ENCODE assay signal across 13 cellular contexts in genomic region chr13:81393110-81393509, GRCh38.
A peak's percentile ranks its signal among the peaks of the same experiment; 100 is the strongest.
DNase-seq lines count a peak whose midpoint lies in the region; ATAC-seq and TF ChIP-seq lines count a peak whose summit lies in the region.
"Had no signal": no experiment of that assay in that cellular context is flagged by ENCODE, and none has a peak within 500 bp of the region (broad histone marks: within the 10 kb centered on the region; RNA-seq: fewer than 3 reads in every experiment).

No MANE protein-coding gene starts in this region.

- H3K27ac ChIP-seq in H9 (ENCODE audit: insufficient read length, low read depth, low read length) (no peak overlapping the region), PC-3 (ENCODE audit: low read length) (no peak overlapping the region), hepatocyte (peak overlapping the region; percentile 4), neural progenitor cell (peak overlapping the region; percentile 23)
- H3K27ac ChIP-seq: 22Rv1, GM23248 had no signal

- H3K79me2 ChIP-seq in H9 (ENCODE audit: insufficient read depth, low read length) (no peaks in the 10 kb centered on the region), PC-3 (ENCODE audit: low read length) (no peaks in the 10 kb centered on the region), hepatocyte (no peaks in the 10 kb centered on the region), neural progenitor cell (ENCODE audit: low read depth) (no peaks in the 10 kb centered on the region)

- ATAC-seq in PC-3, result peak; percentile 87
- no peak for ATAC-seq in natural killer cell treated with Interleukin-12 subunit alpha and Interleukin-12 subunit beta and Interleukin-15 and Interleukin-18, amount 100 ng/mL, for 72 hours
- no peak for ATAC-seq in T-helper 17 cell
- ATAC-seq in GM18868 (IDR thresholded peaks at IDR 0.05; ENCODE audit: unreplicated experiment), result no peak

- no peak overlapping the region for H3K4me3 Mint-ChIP-seq in H9
- H3K4me3 Mint-ChIP-seq in neural progenitor cell, result no peak overlapping the region
- H3K4me3 Mint-ChIP-seq in natural killer cell treated with Interleukin-12 subunit alpha and Interleukin-12 subunit beta and Interleukin-15 and Interleukin-18, amount 100 ng/mL, for 72 hours, result no peak overlapping the region
- H3K4me3 Mint-ChIP-seq in T-helper 17 cell, result no peak overlapping the region
- H3K4me3 Mint-ChIP-seq: CD14-positive monocyte; CD8-positive, alpha-beta memory T cell had no signal

- H3K18ac ChIP-seq in H9 (ENCODE audit: insufficient read length, low read depth, low read length), result no peak overlapping the region

- H3K27ac Mint-ChIP-seq in H9 (peak overlapping the region; percentile 59 to 68 (median 60); a peak in 4 of 7 replicates), neural progenitor cell (no peak overlapping the region), T-helper 17 cell (no peak overlapping the region)
- H3K27ac Mint-ChIP-seq in natural killer cell treated with Interleukin-12 subunit alpha and Interleukin-12 subunit beta and Interleukin-15 and Interleukin-18, amount 100 ng/mL, for 72 hours, result no peak overlapping the region
- H3K27ac Mint-ChIP-seq: CD14-positive monocyte; CD8-positive, alpha-beta memory T cell had no signal

- H3K36me3 ChIP-seq in PC-3 (ENCODE audit: low read depth, low read length), result no peaks in the 10 kb centered on the region
- H3K36me3 ChIP-seq in hepatocyte (replicated peaks; ENCODE audit: insufficient read depth, low read depth), result no peaks in the 10 kb centered on the region
- no peaks in the 10 kb centered on the region for H3K36me3 ChIP-seq in neural progenitor cell

- H3K27me3 ChIP-seq in H9 (ENCODE audit: insufficient read depth, low read length) (no peaks in the 10 kb centered on the region), PC-3 (ENCODE audit: low read length) (no peaks in the 10 kb centered on the region), hepatocyte (no peaks in the 10 kb centered on the region), neural progenitor cell (no peaks in the 10 kb centered on the region)

- H2BK15ac ChIP-seq in H9 (ENCODE audit: low read depth, low read length), result no peak overlapping the region

- H3K4me1 ChIP-seq in H9 (ENCODE audit: insufficient read depth, low read length) (peaks cover 3% of the 10 kb centered on the region; the same call in 1 of the 2 replicates), PC-3 (ENCODE audit: insufficient read depth, low read length) (peaks cover 5% of the 10 kb centered on the region; the same call in 1 of the 2 replicates), hepatocyte (ENCODE audit: insufficient read depth) (peaks cover 4% of the 10 kb centered on the region), neural progenitor cell (peaks cover 29% of the 10 kb centered on the region)

- H2AFZ ChIP-seq in H9 (ENCODE audit: low read length) (no peak overlapping the region), PC-3 (ENCODE audit: low read length) (no peak overlapping the region), hepatocyte (peak overlapping the region; percentile 3), neural progenitor cell (replicated peaks) (no peak overlapping the region)
- H2AFZ ChIP-seq: GM23248 had no signal

- H3K36me3 Mint-ChIP-seq in H9 (ENCODE audit: insufficient read depth in 1 of 3, low read depth in 3 of 3) (no peaks in the 10 kb centered on the region), neural progenitor cell (no peaks in the 10 kb centered on the region), T-helper 17 cell (ENCODE audit: low read depth) (no peaks in the 10 kb centered on the region)
- no peaks in the 10 kb centered on the region for H3K36me3 Mint-ChIP-seq in natural killer cell treated with Interleukin-12 subunit alpha and Interleukin-12 subunit beta and Interleukin-15 and Interleukin-18, amount 100 ng/mL, for 72 hours
- H3K36me3 Mint-ChIP-seq: CD14-positive monocyte; CD8-positive, alpha-beta memory T cell had no signal

- H4K91ac ChIP-seq in H9 (ENCODE audit: insufficient read length, low read depth, low read length), result no peak overlapping the region

- no peak overlapping the region for H2BK20ac ChIP-seq in H9 (ENCODE audit: low read depth, low read length, poor library complexity, severe bottlenecking)

- no peak overlapping the region for H2BK120ac ChIP-seq in H9 (ENCODE audit: low read depth, low read length, poor library complexity, severe bottlenecking)

- H2BK5ac ChIP-seq in H9 (ENCODE audit: insufficient read length, low read length), result no peak overlapping the region

- H3K9me3 Mint-ChIP-seq in H9, result no peaks in the 10 kb centered on the region; a peak in 2 of 5 replicates
- H3K9me3 Mint-ChIP-seq in neural progenitor cell, result no peaks in the 10 kb centered on the region
- H3K9me3 Mint-ChIP-seq in natural killer cell treated with Interleukin-12 subunit alpha and Interleukin-12 subunit beta and Interleukin-15 and Interleukin-18, amount 100 ng/mL, for 72 hours, result peaks cover 17% of the 10 kb centered on the region

- no peaks in the 10 kb centered on the region for H3K23me2 ChIP-seq in H9 (ENCODE audit: insufficient read length, low read depth, low read length, poor library complexity, severe bottlenecking)

- no peak overlapping the region for H3T11ph ChIP-seq in H9 (ENCODE audit: low read length)

- H3K4me3 ChIP-seq in PC-3 (ENCODE audit: low read length) (no peak overlapping the region), hepatocyte (no peak overlapping the region), neural progenitor cell (no peak overlapping the region)
- H3K4me3 ChIP-seq: GM23248 had no signal

- WGBS in H9 (ENCODE audit: extremely low coverage, insufficient read length, low lambda C conversion rate), result no CpG with 5 or more reads among the region's 3 CpGs
- 73% methylated on average over 3 of the region's 3 CpGs for WGBS in hepatocyte (ENCODE audit: low lambda C conversion rate, missing lambda C conversion rate)

- H2BK12ac ChIP-seq in H9 (ENCODE audit: insufficient read length, low read depth, low read length), result no peak overlapping the region

- H3F3A ChIP-seq in PC-3 (ENCODE audit: low read length, unreplicated experiment), result no peaks in the 10 kb centered on the region
- peaks cover 6% of the 10 kb centered on the region for H3F3A ChIP-seq in neural progenitor cell (ENCODE audit: low read depth)

- H3K14ac ChIP-seq in H9 (ENCODE audit: insufficient read depth, low read length), result no peak overlapping the region

- peaks cover 33 to 35% of the 10 kb centered on the region in 2 experiments for H3K4me1 Mint-ChIP-seq in H9
- H3K4me1 Mint-ChIP-seq in neural progenitor cell, result peaks cover 8% of the 10 kb centered on the region
- H3K4me1 Mint-ChIP-seq in natural killer cell treated with Interleukin-12 subunit alpha and Interleukin-12 subunit beta and Interleukin-15 and Interleukin-18, amount 100 ng/mL, for 72 hours (ENCODE audit: low read depth in 2 of 2), result no peaks in the 10 kb centered on the region
- H3K4me1 Mint-ChIP-seq in T-helper 17 cell, result no peaks in the 10 kb centered on the region
- H3K4me1 Mint-ChIP-seq: CD14-positive monocyte; CD8-positive, alpha-beta memory T cell had no signal

- no peak overlapping the region for H3K23ac ChIP-seq in H9 (ENCODE audit: insufficient read length, low read depth, low read length)

- H3K9ac ChIP-seq in H9 (ENCODE audit: extremely low read depth, insufficient read length, low read length), result no peak overlapping the region
- no peak overlapping the region for H3K9ac ChIP-seq in PC-3 (ENCODE audit: low read length)
- H3K9ac ChIP-seq in neural progenitor cell, result no peak overlapping the region
- H3K9ac ChIP-seq: GM23248 had no signal

- no peaks in the 10 kb centered on the region for H3K79me1 ChIP-seq in H9 (ENCODE audit: insufficient read depth, low read depth, low read length, poor library complexity, severe bottlenecking)

- no peak overlapping the region for H4K5ac ChIP-seq in H9 (ENCODE audit: insufficient read length, low read depth, low read length)

- no peak for DNase-seq in H9
- DNase-seq in PC-3, result peak; percentile 11
- no peak for DNase-seq in hepatocyte (ENCODE audit: low spot score)
- no peak for DNase-seq in neural progenitor cell (ENCODE audit: low spot score)
- DNase-seq in natural killer cell treated with Interleukin-12 subunit alpha and Interleukin-12 subunit beta and Interleukin-15 and Interleukin-18, amount 100 ng/mL, for 72 hours (ENCODE audit: low spot score), result no peak
- DNase-seq in T-helper 17 cell, result no peak
- no peak for DNase-seq in T-helper 2 cell
- DNase-seq: CD8-positive, alpha-beta memory T cell; GF-D8; GM23248 had no signal

- H2AK5ac ChIP-seq in H9 (ENCODE audit: insufficient read length, low read length), result no peak overlapping the region

- CTCF ChIA-PET in PC-3 (lab: Charles Lee), result no interaction called here

- H3K9me3 ChIP-seq in H9 (ENCODE audit: control insufficient read depth, low read depth, low read length) (no peaks in the 10 kb centered on the region), PC-3 (ENCODE audit: low read length) (no peaks in the 10 kb centered on the region), hepatocyte (ENCODE audit: low read depth) (no peaks in the 10 kb centered on the region), neural progenitor cell (ENCODE audit: low read depth) (no peaks in the 10 kb centered on the region), T-helper 17 cell (ENCODE audit: control insufficient read depth, low read length, poor library complexity, severe bottlenecking) (no peaks in the 10 kb centered on the region)

- H3K4me2 ChIP-seq in H9 (ENCODE audit: insufficient read depth, insufficient read length, low read length) (no peak overlapping the region), PC-3 (ENCODE audit: low read length) (no peak overlapping the region), hepatocyte (no peak overlapping the region), neural progenitor cell (no peak overlapping the region)

- no TSS peak for BruUV-seq in PC-3 (replicated peaks; lab: Mats Ljungman, UMichigan)

- no peak overlapping the region for H3K56ac ChIP-seq in H9 (ENCODE audit: insufficient read length, low read depth, low read length)

- no peaks in the 10 kb centered on the region for H4K20me1 ChIP-seq in H9 (ENCODE audit: control insufficient read depth, insufficient read depth, insufficient read length)
- H4K20me1 ChIP-seq in PC-3 (ENCODE audit: low read length), result no peaks in the 10 kb centered on the region
- no peaks in the 10 kb centered on the region for H4K20me1 ChIP-seq in hepatocyte (ENCODE audit: insufficient read depth, poor library complexity, severe bottlenecking)
- no peaks in the 10 kb centered on the region for H4K20me1 ChIP-seq in neural progenitor cell (ENCODE audit: low read depth)

- no peak overlapping the region for H3K4ac ChIP-seq in H9 (ENCODE audit: low read depth, low read length)

- TF ChIP-seq CTCF in H9 (conservative IDR thresholded peaks at IDR 0.05), result no peak
- TF ChIP-seq CTCF in PC-3 (conservative IDR thresholded peaks at IDR 0.05; ENCODE audit: low read depth, low read length), result no peak
- TF ChIP-seq CTCF in hepatocyte (IDR thresholded peaks at IDR 0.05; ENCODE audit: poor library complexity), result no peak
- TF ChIP-seq CTCF in neural progenitor cell (IDR thresholded peaks at IDR 0.05), result no peak

- intact Hi-C loops in PC-3 (cut with micrococcal nuclease), result loop anchor here (2.0 to 5.0 kb wide), 2 partner anchors 30 to 91 kb away; no protein-coding TSS in a partner anchor

- H3K9me2 ChIP-seq in PC-3 (replicated peaks; ENCODE audit: low read length) (no peaks in the 10 kb centered on the region), hepatocyte (replicated peaks; ENCODE audit: insufficient read depth) (no peaks in the 10 kb centered on the region)

- H3K27me3 Mint-ChIP-seq in H9 (ENCODE audit: low read depth) (no peaks in the 10 kb centered on the region), neural progenitor cell (ENCODE audit: insufficient read depth, low read depth) (no peaks in the 10 kb centered on the region), T-helper 17 cell (no peaks in the 10 kb centered on the region)
- no peaks in the 10 kb centered on the region for H3K27me3 Mint-ChIP-seq in natural killer cell treated with Interleukin-12 subunit alpha and Interleukin-12 subunit beta and Interleukin-15 and Interleukin-18, amount 100 ng/mL, for 72 hours
- H3K27me3 Mint-ChIP-seq: CD8-positive, alpha-beta memory T cell had no signal

- H4K8ac ChIP-seq in H9 (replicated peaks; ENCODE audit: insufficient read length, low read depth, low read length), result no peak overlapping the region

- POLR2A ChIA-PET in PC-3 (lab: Charles Lee; ENCODE audit: unreplicated experiment), result no interaction called here

Comparison
In these comparisons a context has a peak if more than half of its experiments do, and no peak if none do; other contexts are left out.
1. H3K27ac ChIP-seq: peak in hepatocyte (single experiment) and neural progenitor cell (single experiment); none in H9 (single experiment) and PC-3 (single experiment).
2. H3K27ac Mint-ChIP-seq: peak in H9 (3 of 3); none in neural progenitor cell (single experiment), natural killer cell treated with Interleukin-12 subunit alpha and Interleukin-12 subunit beta and Interleukin-15 and Interleukin-18, amount 100 ng/mL, for 72 hours (0 of 2) and T-helper 17 cell (single experiment).